ENCODE assay signal across 8 cellular contexts in the genomic region with DNA sequence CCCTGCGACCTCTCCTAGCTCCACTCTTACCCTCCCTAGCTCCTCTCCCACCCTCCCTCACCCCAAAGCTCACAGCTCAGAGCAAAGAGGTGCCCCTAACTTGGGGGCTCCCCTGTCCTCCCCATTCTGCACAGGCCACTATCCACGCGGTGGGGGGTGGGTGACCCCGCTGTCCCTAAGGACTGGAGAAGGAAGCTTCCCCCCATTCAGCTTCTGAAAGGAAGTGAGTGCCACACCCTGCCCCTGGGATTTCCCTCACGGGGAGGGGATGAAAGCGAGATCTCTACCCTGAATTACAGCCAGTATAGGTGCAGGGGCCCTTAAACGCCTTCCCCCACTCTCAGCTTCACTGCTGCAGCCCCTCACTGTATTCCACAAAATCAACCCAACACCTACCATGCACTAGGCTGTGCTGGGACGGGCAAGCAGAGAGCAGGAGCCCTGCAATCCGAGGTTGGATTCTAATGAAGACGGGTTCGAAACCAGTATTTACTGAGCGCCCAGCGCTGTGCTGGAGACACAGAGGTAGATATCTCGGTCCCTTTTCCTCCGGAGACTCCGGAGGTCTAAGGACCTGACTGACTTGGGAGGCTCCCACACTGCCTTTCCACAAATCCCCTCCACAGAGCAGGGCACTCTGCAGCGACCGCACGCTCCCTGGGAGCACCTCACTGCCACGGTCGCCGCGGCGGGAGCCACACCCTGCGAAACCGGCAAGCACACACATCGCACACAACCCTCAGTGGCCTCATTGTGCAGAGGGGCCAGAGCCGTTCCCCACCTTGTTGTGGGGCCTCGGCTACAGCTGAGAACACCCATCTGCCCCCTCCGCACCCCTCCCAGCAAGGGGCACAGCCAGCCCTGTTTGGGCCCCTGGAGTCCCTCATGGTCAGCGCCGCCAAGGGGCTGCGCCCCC. TPM values are rescaled to one million over a fixed set of nuclear protein-coding genes. Genes with fewer than 3 reads are reported as not detected.
DNase-seq lines count a peak whose midpoint lies in the region; ATAC-seq lines count a peak whose summit lies in the region.

No MANE protein-coding gene starts in this region.

- peaks cover 56% of the 10 kb centered on the region for H3K36me3 ChIP-seq in SJSA1
- H3K36me3 ChIP-seq in effector memory CD4-positive, alpha-beta T cell (ENCODE audit: control insufficient read depth, insufficient read depth, low read length) = no peaks in the 10 kb centered on the region

- peak overlapping the region; percentile 92 for H3K4me3 ChIP-seq in SJSA1
- peak overlapping the region; percentile 94 for H3K4me3 ChIP-seq in effector memory CD4-positive, alpha-beta T cell (ENCODE audit: insufficient read depth, low read depth, low read length, poor library complexity, severe bottlenecking)

- H3K27me3 Mint-ChIP-seq in naive B cell = no peaks in the 10 kb centered on the region

- peaks cover 81% of the 10 kb centered on the region for H3K4me1 ChIP-seq in SJSA1 (replicated peaks)
- peaks cover 62% of the 10 kb centered on the region for H3K4me1 ChIP-seq in effector memory CD4-positive, alpha-beta T cell (ENCODE audit: control insufficient read depth, insufficient read depth, low read length, poor library complexity, severe bottlenecking)

- H3K27me3 ChIP-seq in SJSA1 (replicated peaks) = no peaks in the 10 kb centered on the region
- no peaks in the 10 kb centered on the region for H3K27me3 ChIP-seq in effector memory CD4-positive, alpha-beta T cell (replicated peaks; ENCODE audit: control insufficient read depth, insufficient read depth, low read length, poor library complexity, severe bottlenecking)

- no peaks in the 10 kb centered on the region for H3K36me3 Mint-ChIP-seq in naive B cell

- H3K9me3 Mint-ChIP-seq in naive B cell = no peaks in the 10 kb centered on the region

- no peaks in the 10 kb centered on the region for H3K9me3 ChIP-seq in SJSA1 (replicated peaks)
- H3K9me3 ChIP-seq in effector memory CD4-positive, alpha-beta T cell (ENCODE audit: control insufficient read depth, low read length) = no peaks in the 10 kb centered on the region

- ATAC-seq in naive B cell (ENCODE audit: low read depth in 2 of 2) (peak; percentile 6 to 7), HG02588 (IDR thresholded peaks at IDR 0.05; ENCODE audit: unreplicated experiment) (no peak), GM21390 (IDR thresholded peaks at IDR 0.05; ENCODE audit: unreplicated experiment) (no peak)

- peak; percentile 22 for DNase-seq in NCI-H2227 (lab: John Stamatoyannopoulos, UW; ENCODE audit: unreplicated experiment)
- no peak for DNase-seq in NCI-H2227 treated with DMSO at 0.1 percent for 48 hours (lab: John Stamatoyannopoulos, UW)
- peak; percentile 60 to 64 for DNase-seq in SJSA1 (ENCODE audit: low read depth in 1 of 2, low spot score in 2 of 2)
- no peak for DNase-seq in effector memory CD4-positive, alpha-beta T cell
- no peak for DNase-seq in naive B cell
- DNase-seq in NCI-H2107 (lab: John Stamatoyannopoulos, UW) = no peak

- H3K27ac ChIP-seq in SJSA1 = peak overlapping the region; percentile 67
- peak overlapping the region; percentile 96 for H3K27ac ChIP-seq in effector memory CD4-positive, alpha-beta T cell (ENCODE audit: insufficient read depth, low read length, poor library complexity, severe bottlenecking)

- H3K4me3 Mint-ChIP-seq in naive B cell = peak overlapping the region; percentile 77 to 97 (median 94)

- peak overlapping the region; percentile 66 to 99 (median 92) for H3K27ac Mint-ChIP-seq in naive B cell

- peaks cover 68 to 70% (median 70%) of the 10 kb centered on the region in 3 donors for H3K4me1 Mint-ChIP-seq in naive B cell

RNA-seq across cellular contexts. Expression of a gene that starts 1.8 kb away (rescaled TPM):
- 306 and 345 TPM in 2 replicates for total RNA-seq in SJSA1 (2014; rRNA removed; shearing (Covaris generic))
- 10 to 100 TPM in 5 of 6 donors, 1 to 10 TPM in 1; 2.0 to 45.3 (median 15.9) TPM for polyA plus RNA-seq in naive B cell (ENCODE audit: low read depth in 6 of 6)

RNA-seq across cellular contexts. Expression of a gene that starts 28.9 kb away (rescaled TPM):
- total RNA-seq in SJSA1 (2014; rRNA removed; shearing (Covaris generic)) = 1,705 and 1,743 TPM in 2 replicates
- polyA plus RNA-seq in naive B cell (ENCODE audit: low read depth in 6 of 6) = 1,000 to 10,000 TPM; 1,313 to 1,862 (median 1,450) TPM

RNA-seq across cellular contexts. Expression of a gene that starts 46.5 kb away (rescaled TPM):
- total RNA-seq in SJSA1 (2014; rRNA removed; shearing (Covaris generic)) = 8.5 and 10.1 TPM in 2 replicates
- 10 to 100 TPM; 12.7 to 20.8 (median 16.2) TPM for polyA plus RNA-seq in naive B cell (ENCODE audit: low read depth in 6 of 6)

RNA-seq across cellular contexts. Expression of a gene that starts 56.9 kb away (rescaled TPM):
- total RNA-seq in SJSA1 (2014; rRNA removed; shearing (Covaris generic)) = 128 and 214 TPM in 2 replicates
- polyA plus RNA-seq in naive B cell (ENCODE audit: low read depth in 6 of 6) = 10 to 100 TPM in 5 of 6 donors, 1 to 10 TPM in 1; 3.4 to 27.5 (median 17.8) TPM

Comparison
In these comparisons a context has a peak if more than half of its experiments do, and no peak if none do; other contexts are left out.
1. DNase-seq: peak in NCI-H2227 (single experiment) and SJSA1 (2 of 2); none in NCI-H2227 treated with DMSO at 0.1 percent for 48 hours (single experiment), effector memory CD4-positive, alpha-beta T cell (0 of 3), naive B cell (single experiment) and NCI-H2107 (single experiment).
2. ATAC-seq: peak in naive B cell (2 of 2); none in HG02588 (single experiment) and GM21390 (single experiment).